Comparison of ENCODE assay signal across 21 cellular contexts in genomic region chr10:36681751-36682633, GRCh38.
DNase-seq lines count a peak whose midpoint lies in the region; ATAC-seq, FAIRE-seq and TF ChIP-seq lines count a peak whose summit lies in the region.
"Had no signal": no experiment of that assay in that cellular context is flagged by ENCODE, and none has a peak within 500 bp of the region (broad histone marks: within the 10 kb centered on the region; RNA-seq: fewer than 3 reads in every experiment).

No MANE protein-coding gene starts in this region.

- DNase-seq in H54 (ENCODE audit: insufficient read length, low spot score) (no peak), NCI-H82 treated with DMSO at 0.1 percent for 48 hours (lab: John Stamatoyannopoulos, UW; ENCODE audit: unreplicated experiment) (peak; percentile 17), islet precursor cell (peak; percentile 72), EL (no peak), C1 segment of cervical spinal cord (lab: John Stamatoyannopoulos, UW) (no peak), ACHN (no peak)
- DNase-seq: activated CD8-positive, alpha-beta T cell treated with anti-CD3 and anti-CD28 coated beads for 36 hours; BE2C; dermis blood vessel endothelial cell; DND-41; KG1; NCI-H1694; NCI-H2171 treated with DMSO at 0.1 percent for 48 hours; NCI-H526; psoas muscle; stimulated activated CD4-positive, alpha-beta T cell treated with anti-CD3 and anti-CD28 coated beads, Interleukin-2, amount 100 ng/mL, for 48 hours; stimulated activated naive CD4-positive, alpha-beta T cell; T1000; testis had no signal

- peak; percentile 70 for FAIRE-seq in H54 (lab: Jason Lieb, UNC)
- FAIRE-seq: endothelial cell of umbilical vein had no signal

- TF ChIP-seq POLR2A in H54 (IDR thresholded peaks at IDR 0.05; ENCODE audit: low read depth, low read length) = no peak

- no peak for ATAC-seq in GM18873 (IDR thresholded peaks at IDR 0.05; ENCODE audit: low FRiP score, unreplicated experiment)
- ATAC-seq: activated CD8-positive, alpha-beta T cell treated with anti-CD3 and anti-CD28 coated beads for 36 hours; psoas muscle had no signal

- in situ Hi-C loops in ACHN (cut with HindIII; ENCODE audit: low pct_ligation_motif_present, low pct_unique_long_range_greater_than_20kb, low sequenced_read_pairs) = no loop called here

Comparison
In these comparisons a context has a peak if more than half of its experiments do, and no peak if none do; other contexts are left out.
1. DNase-seq: peak in NCI-H82 treated with DMSO at 0.1 percent for 48 hours (single experiment) and islet precursor cell (single experiment); none in H54 (single experiment), EL (single experiment), C1 segment of cervical spinal cord (0 of 14) and ACHN (single experiment).